8 cellular contexts compared by ENCODE assay signal in genomic region chr3:46927718-46928073, GRCh38. TPM values are rescaled to one million over a fixed set of nuclear protein-coding genes. Genes with fewer than 3 reads are reported as not detected.
DNase-seq lines count a peak whose midpoint lies in the region; ATAC-seq and TF ChIP-seq lines count a peak whose summit lies in the region.
"Had no signal": no experiment of that assay in that cellular context is flagged by ENCODE, and none has a peak within 500 bp of the region (broad histone marks: within the 10 kb centered on the region; RNA-seq: fewer than 3 reads in every experiment).

No MANE protein-coding gene starts in this region.

- H3K4me1 ChIP-seq in MM.1S (ENCODE audit: low read length) (peaks cover 52% of the 10 kb centered on the region), esophagus (ENCODE audit: control insufficient read depth in 2 of 2, insufficient read depth in 2 of 2, low read length in 1 of 2) (peaks cover 33 to 44% of the 10 kb centered on the region in 2 donors), skeletal muscle tissue (ENCODE audit: control insufficient read depth in 3 of 3, insufficient read depth in 3 of 3, low read length in 3 of 3) (peaks cover 76 to 93% (median 85%) of the 10 kb centered on the region in 3 donors), foreskin keratinocyte (peaks cover 13% of the 10 kb centered on the region)

- peaks cover 22% of the 10 kb centered on the region for H4K20me1 ChIP-seq in MM.1S (ENCODE audit: insufficient read depth, low read length)

- H3K36me3 ChIP-seq in MM.1S (replicated peaks; ENCODE audit: insufficient read depth, low read length) (peaks cover 17% of the 10 kb centered on the region), esophagus (ENCODE audit: control insufficient read depth in 2 of 2, insufficient read depth in 2 of 2, low read length in 1 of 2) (peaks cover 3 to 21% of the 10 kb centered on the region in 2 donors), skeletal muscle tissue (ENCODE audit: control insufficient read depth in 3 of 3, insufficient read depth in 3 of 3, low read length in 3 of 3) (peaks cover 22 to 25% (median 24%) of the 10 kb centered on the region in 3 donors)

- H3K9me3 ChIP-seq in MM.1S (replicated peaks; ENCODE audit: insufficient read depth, low read length) (no peaks in the 10 kb centered on the region), esophagus (ENCODE audit: control insufficient read depth in 2 of 2, insufficient read depth in 1 of 2, low read depth in 1 of 2, low read length in 1 of 2) (no peaks in the 10 kb centered on the region), skeletal muscle tissue (ENCODE audit: control insufficient read depth in 3 of 3, low read length in 3 of 3) (no peaks in the 10 kb centered on the region)
- H3K9me3 ChIP-seq: SJSA1 had no signal

- H2AFZ ChIP-seq in MM.1S (ENCODE audit: low read length): no peak overlapping the region

- WGBS in esophagus, 2 donors: 83 to 90% methylated on average over 6 of the region's 6 CpGs

- peaks cover 22% of the 10 kb centered on the region for H3F3A ChIP-seq in MM.1S (ENCODE audit: insufficient read depth, low read length)

- no peak for DNase-seq in GM12865 (ENCODE audit: low read depth)
- DNase-seq in MM.1S: no peak
- no peak for DNase-seq in foreskin keratinocyte
- no peak for DNase-seq in SKM-1 (lab: John Stamatoyannopoulos, UW; ENCODE audit: unreplicated experiment)
- no peak for DNase-seq in T1000 (lab: John Stamatoyannopoulos, UW)

- TF ChIP-seq CTCF in GM12865 (IDR thresholded peaks at IDR 0.05; ENCODE audit: insufficient read depth, low read depth, low read length, missing control alignments) (no peak), MM.1S (IDR thresholded peaks at IDR 0.05; ENCODE audit: low read length) (no peak), foreskin keratinocyte (conservative IDR thresholded peaks at IDR 0.05) (no peak)

- ATAC-seq in foreskin keratinocyte: no peak

- peak overlapping the region; percentile 41 for H3K4me3 ChIP-seq in GM12865 (ENCODE audit: low read depth, low read length)
- 0 out of 2 replicates have a peak overlapping the region, but pooled peaks have one; percentile 3 for H3K4me3 ChIP-seq in MM.1S (ENCODE audit: low read length)
- H3K4me3 ChIP-seq in esophagus (ENCODE audit: low read depth in 1 of 2, low read length in 2 of 2): no peak overlapping the region
- H3K4me3 ChIP-seq in skeletal muscle tissue (ENCODE audit: low read length in 3 of 3): no peak overlapping the region
- H3K4me3 ChIP-seq: SJSA1 had no signal

- no peaks in the 10 kb centered on the region for H3K9me2 ChIP-seq in MM.1S (replicated peaks; ENCODE audit: insufficient read depth, low read length)

- peak overlapping the region; percentile 51 for H3K4me2 ChIP-seq in MM.1S (ENCODE audit: low read depth, low read length)

- H3K79me2 ChIP-seq in MM.1S (ENCODE audit: low read length): peaks cover 82% of the 10 kb centered on the region

- H3K27me3 ChIP-seq in MM.1S (replicated peaks; ENCODE audit: insufficient read depth, low read length): no peaks in the 10 kb centered on the region
- no peaks in the 10 kb centered on the region for H3K27me3 ChIP-seq in esophagus (ENCODE audit: control insufficient read depth in 1 of 2, insufficient read depth in 2 of 2, low read length in 2 of 2)
- H3K27me3 ChIP-seq in skeletal muscle tissue (ENCODE audit: control insufficient read depth in 3 of 3, insufficient read depth in 3 of 3, low read length in 3 of 3): no peaks in the 10 kb centered on the region
- H3K27me3 ChIP-seq in foreskin keratinocyte: no peaks in the 10 kb centered on the region
- H3K27me3 ChIP-seq: SJSA1 had no signal

- peak overlapping the region; percentile 45; the same call in 1 of the 2 replicates for H3K27ac ChIP-seq in MM.1S (ENCODE audit: low read length)
- peak overlapping the region; percentile 91 to 97 for H3K27ac ChIP-seq in esophagus (ENCODE audit: low read depth in 2 of 2, low read length in 1 of 2)
- H3K27ac ChIP-seq in skeletal muscle tissue (ENCODE audit: low read depth, low read length): peak overlapping the region; percentile 95
- no peak overlapping the region for H3K27ac ChIP-seq in foreskin keratinocyte
- H3K27ac ChIP-seq: SJSA1 had no signal

- no peak overlapping the region for H3K9ac ChIP-seq in MM.1S (ENCODE audit: low read length)
- H3K9ac ChIP-seq in skeletal muscle tissue (ENCODE audit: low read depth in 1 of 3, low read length in 3 of 3): peak overlapping the region in 1 of 3 donors; percentile 81

RNA-seq across cellular contexts. Expression of gene CCDC12, which starts 48.8 kb away (rescaled TPM):
- 10 to 100 TPM; 82.5 to 90.1 TPM for polyA plus RNA-seq in esophagus
- 27.1 TPM for total RNA-seq in skeletal muscle tissue
- 35.6 and 42.5 TPM in 2 replicates for total RNA-seq in foreskin keratinocyte
- polyA plus RNA-seq in foreskin keratinocyte: 65.0 and 67.0 TPM in 2 replicates

RNA-seq across cellular contexts. Expression of gene PTH1R, which starts 50.2 kb away (rescaled TPM):
- 1 to 10 TPM; 2.0 to 3.3 TPM for polyA plus RNA-seq in esophagus
- 9.4 TPM for total RNA-seq in skeletal muscle tissue
- not detected in 2 replicates for total RNA-seq in foreskin keratinocyte
- polyA plus RNA-seq in foreskin keratinocyte: not detected in 2 replicates
- total RNA-seq: SJSA1 had no signal

RNA-seq across cellular contexts. Expression of gene NBEAL2, which starts 51.8 kb away (rescaled TPM):
- polyA plus RNA-seq in esophagus: 100 to 1,000 TPM; 173 to 211 TPM
- total RNA-seq in skeletal muscle tissue: 5.2 TPM
- total RNA-seq in foreskin keratinocyte: 45.0 and 46.9 TPM in 2 replicates
- polyA plus RNA-seq in foreskin keratinocyte: 34.1 and 36.8 TPM in 2 replicates

Comparison
In these comparisons a context has a peak if more than half of its experiments do, and no peak if none do; other contexts are left out.
1. H3K4me3 ChIP-seq: peak in GM12865 (single experiment) and MM.1S (single experiment); none in esophagus (0 of 2) and skeletal muscle tissue (0 of 3).
2. RNA of gene PTH1R, which starts 50.2 kb away (total RNA-seq): 9.4 TPM in skeletal muscle tissue (single experiment); not detected in foreskin keratinocyte; every median in the first group is over 10 times any median in the second.